ENCODE assay signal across 14 cellular contexts in genomic region chr17:61384384-61385090, GRCh38. TPM values are rescaled to one million over a fixed set of nuclear protein-coding genes. Genes with fewer than 3 reads are reported as not detected.
DNase-seq lines count a peak whose midpoint lies in the region; ATAC-seq and TF ChIP-seq lines count a peak whose summit lies in the region.
"Had no signal": no experiment of that assay in that cellular context is flagged by ENCODE, and none has a peak within 500 bp of the region (broad histone marks: within the 10 kb centered on the region; RNA-seq: fewer than 3 reads in every experiment).

No MANE protein-coding gene starts in this region.

- peak; percentile 15; the same call in 2 of the 3 replicates for ATAC-seq in SK-N-SH treated with all-trans-retinoic acid at 6 μM for 48 hours
- ATAC-seq in lower lobe of right lung, result no peak
- no peak for ATAC-seq in activated CD8-positive, alpha-beta memory T cell treated with anti-CD3 and anti-CD28 coated beads, Interleukin-2, amount 10 ng/mL, durations not matched to agents 7 days and 5 days
- no peak for ATAC-seq in GM18873 (IDR thresholded peaks at IDR 0.05; ENCODE audit: low FRiP score, unreplicated experiment)
- ATAC-seq in GM21576 (IDR thresholded peaks at IDR 0.05; ENCODE audit: unreplicated experiment), result no peak

- H3K4me1 Mint-ChIP-seq in activated CD8-positive, alpha-beta memory T cell treated with anti-CD3 and anti-CD28 coated beads, Interleukin-2, amount 10 ng/mL, durations not matched to agents 7 days and 5 days, result no peaks in the 10 kb centered on the region

- intact Hi-C loops in lower lobe of right lung (cut with DNase I), result no loop called here

- no peaks in the 10 kb centered on the region for H3K27me3 Mint-ChIP-seq in activated CD8-positive, alpha-beta memory T cell treated with anti-CD3 and anti-CD28 coated beads, Interleukin-2, amount 10 ng/mL, durations not matched to agents 7 days and 5 days
- H3K27me3 Mint-ChIP-seq: CD8-positive, alpha-beta memory T cell had no signal

- H3K4me3 ChIP-seq in lower lobe of right lung (no peak overlapping the region), subcutaneous abdominal adipose tissue (ENCODE audit: low read depth in 1 of 5, low read length in 5 of 5) (no peak overlapping the region)
- H3K4me3 ChIP-seq: BLaER1, MG63 had no signal

- peaks cover 3% of the 10 kb centered on the region for H3K4me1 ChIP-seq in lower lobe of right lung
- peaks cover 4 to 49% (median 29%) of the 10 kb centered on the region in 5 donors for H3K4me1 ChIP-seq in subcutaneous abdominal adipose tissue (ENCODE audit: control insufficient read depth in 5 of 5, insufficient read depth in 5 of 5, low read length in 5 of 5)
- H3K4me1 ChIP-seq: BLaER1 had no signal

- no peak for TF ChIP-seq CTCF in lower lobe of right lung (IDR thresholded peaks at IDR 0.05)

- no peaks in the 10 kb centered on the region for H3K9me3 Mint-ChIP-seq in activated CD8-positive, alpha-beta memory T cell treated with anti-CD3 and anti-CD28 coated beads, Interleukin-2, amount 10 ng/mL, durations not matched to agents 7 days and 5 days (ENCODE audit: low read depth)
- H3K9me3 Mint-ChIP-seq: CD8-positive, alpha-beta memory T cell had no signal

- CTCF ChIA-PET in activated CD8-positive, alpha-beta memory T cell treated with anti-CD3 and anti-CD28 coated beads, Interleukin-2, amount 10 ng/mL, durations not matched to agents 7 days and 5 days (lab: Charles Lee), result interaction anchor here (1.2 kb wide), 1 partner anchor 12 kb away, joined by 3 read pairs; no protein-coding TSS in a partner anchor

- H3K9ac ChIP-seq in subcutaneous abdominal adipose tissue (ENCODE audit: low read length in 5 of 5), result peak overlapping the region in 1 of 5 donors; percentile 48
- H3K9ac ChIP-seq: BLaER1 had no signal

- H3K9me3 ChIP-seq in lower lobe of right lung (no peaks in the 10 kb centered on the region), subcutaneous abdominal adipose tissue (ENCODE audit: control insufficient read depth in 5 of 5, low read length in 5 of 5) (no peaks in the 10 kb centered on the region)
- H3K9me3 ChIP-seq: BLaER1, MG63 had no signal

- H3K27me3 ChIP-seq in lower lobe of right lung (ENCODE audit: low read depth), result no peaks in the 10 kb centered on the region
- no peaks in the 10 kb centered on the region for H3K27me3 ChIP-seq in subcutaneous abdominal adipose tissue (ENCODE audit: control insufficient read depth in 5 of 5, insufficient read depth in 4 of 5, low read length in 5 of 5)
- H3K27me3 ChIP-seq: BLaER1, MG63 had no signal

- DNase-seq in NCI-H69 (lab: John Stamatoyannopoulos, UW), result peak; percentile 65
- DNase-seq in lower lobe of right lung, result peak; percentile 36
- DNase-seq in activated CD8-positive, alpha-beta memory T cell treated with anti-CD3 and anti-CD28 coated beads, Interleukin-2, amount 10 ng/mL, durations not matched to agents 7 days and 5 days, result no peak
- DNase-seq: MG63, NCI-H1105, NCI-H187, NCI-H446 treated with DMSO at 0.1 percent for 48 hours, NCI-H82 had no signal

- H3K36me3 ChIP-seq in lower lobe of right lung (no peaks in the 10 kb centered on the region), subcutaneous abdominal adipose tissue (ENCODE audit: control insufficient read depth in 5 of 5, insufficient read depth in 5 of 5, low read length in 5 of 5) (no peaks in the 10 kb centered on the region)
- H3K36me3 ChIP-seq: BLaER1, MG63 had no signal

- no peak overlapping the region for H3K27ac Mint-ChIP-seq in activated CD8-positive, alpha-beta memory T cell treated with anti-CD3 and anti-CD28 coated beads, Interleukin-2, amount 10 ng/mL, durations not matched to agents 7 days and 5 days
- H3K27ac Mint-ChIP-seq: CD8-positive, alpha-beta memory T cell had no signal

- H3K4me3 Mint-ChIP-seq in activated CD8-positive, alpha-beta memory T cell treated with anti-CD3 and anti-CD28 coated beads, Interleukin-2, amount 10 ng/mL, durations not matched to agents 7 days and 5 days, result no peak overlapping the region
- H3K4me3 Mint-ChIP-seq: CD8-positive, alpha-beta memory T cell had no signal

- no peaks in the 10 kb centered on the region for H3K36me3 Mint-ChIP-seq in activated CD8-positive, alpha-beta memory T cell treated with anti-CD3 and anti-CD28 coated beads, Interleukin-2, amount 10 ng/mL, durations not matched to agents 7 days and 5 days

- H3K27ac ChIP-seq in lower lobe of right lung (no peak overlapping the region), subcutaneous abdominal adipose tissue (ENCODE audit: low read depth, low read length) (peak overlapping the region; percentile 70)
- H3K27ac ChIP-seq: BLaER1 had no signal

TF ChIP-seq in SK-N-SH treated with all-trans-retinoic acid at 6 μM for 48 hours, 23 proteins besides CTCF, POLR2A, EP300 and RAD21:
- TF ChIP-seq TSHZ2 (CRISPR knock-in tag; IDR thresholded peaks at IDR 0.05), result peak; percentile 85; the same call in 1 of the 2 replicates
- 0 out of 2 replicates have a peak, but pooled peaks have one; percentile 37 for TF ChIP-seq ZNF70 (CRISPR knock-in tag; IDR thresholded peaks at IDR 0.05)
- no peak for TF ChIP-seq TOX (CRISPR knock-in tag; IDR thresholded peaks at IDR 0.05; ENCODE audit: borderline replicate concordance)
- peak; percentile 71; the same call in 1 of the 2 replicates for TF ChIP-seq TCF4 (CRISPR knock-in tag; IDR thresholded peaks at IDR 0.05; ENCODE audit: borderline replicate concordance)
- 0 out of 2 replicates have a peak, but pooled peaks have one; percentile 10 for TF ChIP-seq ZFP3 (CRISPR knock-in tag; IDR thresholded peaks at IDR 0.05)
- no peak for TF ChIP-seq CSRNP3 (CRISPR knock-in tag; IDR thresholded peaks at IDR 0.05)
- TF ChIP-seq RARB (CRISPR knock-in tag; IDR thresholded peaks at IDR 0.05), result no peak
- TF ChIP-seq ZC3H10 (CRISPR knock-in tag; IDR thresholded peaks at IDR 0.05), result no peak

RNA-seq across cellular contexts. Expression of gene TBX2, which starts 15.1 kb away (rescaled TPM):
- 83.3 TPM for total RNA-seq in lower lobe of right lung
- total RNA-seq in activated CD8-positive, alpha-beta memory T cell treated with anti-CD3 and anti-CD28 coated beads, Interleukin-2, amount 10 ng/mL, durations not matched to agents 7 days and 5 days, result not detected

Comparison
In these comparisons a context has a peak if more than half of its experiments do, and no peak if none do; other contexts are left out.
1. RNA of gene TBX2, which starts 15.1 kb away (total RNA-seq): 83.3 TPM in lower lobe of right lung (single experiment); not detected in activated CD8-positive, alpha-beta memory T cell treated with anti-CD3 and anti-CD28 coated beads, Interleukin-2, amount 10 ng/mL, durations not matched to agents 7 days and 5 days; every median in the first group is over 10 times any median in the second.